ENCODE assay signal across 8 cellular contexts in genomic region chr1:42462828-42463763, GRCh38. TPM values are rescaled to one million over a fixed set of nuclear protein-coding genes. Genes with fewer than 3 reads are reported as not detected.
DNase-seq lines count a peak whose midpoint lies in the region; ATAC-seq and TF ChIP-seq lines count a peak whose summit lies in the region.

Gene CCDC30, plus strand, starts transcription at chr1:42463286. Its CDS starts 17,266 bp downstream, at chr1:42480552.

- peak within 1 kb of the TSS; percentile 79 for H3K27ac Mint-ChIP-seq in T-helper 1 cell treated with Interleukin-12 subunit alpha and Interleukin-12 subunit beta and Interleukin-4 antibody, amounts not matched to agents 30 μg/mL and 1 μg/mL, for 36 hours

- TF ChIP-seq POLR2A in upper lobe of left lung (IDR thresholded peaks at IDR 0.05), result peak in 1 of 4 donors; percentile 53

- intact Hi-C loops in left ventricle myocardium inferior (cut with micrococcal nuclease), result no loop called here
- intact Hi-C loops in posterior vena cava (cut with DNase I), result no loop called here

- H3K36me3 ChIP-seq in left ventricle myocardium inferior (peaks cover 22% of the 10 kb centered on the region), upper lobe of left lung (peaks cover 3 to 20% (median 4%) of the 10 kb centered on the region in 4 donors)

- DNase-seq in GM13977 (ENCODE audit: low spot score) (peak; percentile 96), NCI-H146 treated with DMSO at 0.1 percent for 48 hours (lab: John Stamatoyannopoulos, UW; ENCODE audit: unreplicated experiment) (peak; percentile 93), amygdala (lab: John Stamatoyannopoulos, UW) (peak; percentile 25 to 98 (median 89)), left ventricle myocardium inferior (peak; percentile 94), posterior vena cava (ENCODE audit: low spot score) (peak; percentile 98), upper lobe of left lung (peak; percentile 93 to 98)

- no peaks in the 10 kb centered on the region for H3K9me3 Mint-ChIP-seq in T-helper 1 cell treated with Interleukin-12 subunit alpha and Interleukin-12 subunit beta and Interleukin-4 antibody, amounts not matched to agents 30 μg/mL and 1 μg/mL, for 36 hours

- ATAC-seq in HG02884 (IDR thresholded peaks at IDR 0.05; ENCODE audit: unreplicated experiment) (peak; percentile 97), upper lobe of left lung (ENCODE audit: low FRiP score in 2 of 2) (peak; percentile 100)

- peak within 1 kb of the TSS; percentile 71 for H3K4me3 Mint-ChIP-seq in T-helper 1 cell treated with Interleukin-12 subunit alpha and Interleukin-12 subunit beta and Interleukin-4 antibody, amounts not matched to agents 30 μg/mL and 1 μg/mL, for 36 hours

- in situ Hi-C loops in GM13977 (cut with MboI; ENCODE audit: low pct_unique_long_range_greater_than_20kb, low sequenced_read_pairs, unreplicated experiment), result no loop called here

- H3K27me3 ChIP-seq in left ventricle myocardium inferior (ENCODE audit: low read depth) (no peaks in the 10 kb centered on the region), upper lobe of left lung (no peaks in the 10 kb centered on the region)

- H3K4me1 Mint-ChIP-seq in T-helper 1 cell treated with Interleukin-12 subunit alpha and Interleukin-12 subunit beta and Interleukin-4 antibody, amounts not matched to agents 30 μg/mL and 1 μg/mL, for 36 hours (ENCODE audit: low read depth), result peaks cover 23% of the 10 kb centered on the region

- H3K4me1 ChIP-seq in left ventricle myocardium inferior (peaks cover 18% of the 10 kb centered on the region), upper lobe of left lung (peaks cover 6 to 33% (median 18%) of the 10 kb centered on the region in 4 donors)

- WGBS in upper lobe of left lung, 2 donors, result 1 to 2% methylated on average over 44 to 54 of the region's 59 CpGs

- H3K36me3 Mint-ChIP-seq in T-helper 1 cell treated with Interleukin-12 subunit alpha and Interleukin-12 subunit beta and Interleukin-4 antibody, amounts not matched to agents 30 μg/mL and 1 μg/mL, for 36 hours (ENCODE audit: low read depth), result peaks cover 20% of the 10 kb centered on the region

- no peak for TF ChIP-seq CTCF in GM13977 (IDR thresholded peaks at IDR 0.05; ENCODE audit: extremely low read depth, insufficient read depth, missing control alignments)
- TF ChIP-seq CTCF in left ventricle myocardium inferior (IDR thresholded peaks at IDR 0.05; ENCODE audit: borderline replicate concordance), result no peak
- TF ChIP-seq CTCF in upper lobe of left lung (IDR thresholded peaks at IDR 0.05), result peak in 1 of 6 experiments; percentile 10

- H3K9me3 ChIP-seq in left ventricle myocardium inferior (replicated peaks) (no peaks in the 10 kb centered on the region), upper lobe of left lung (no peaks in the 10 kb centered on the region)

- H3K4me3 ChIP-seq in left ventricle myocardium inferior (peak within 1 kb of the TSS; percentile 80), upper lobe of left lung (peak within 1 kb of the TSS; percentile 64 to 83 (median 74))

- no peak for TF ChIP-seq EP300 in upper lobe of left lung (IDR thresholded peaks at IDR 0.05)

- H3K27ac ChIP-seq in left ventricle myocardium inferior (replicated peaks), result peak within 1 kb of the TSS; percentile 25
- H3K27ac ChIP-seq in upper lobe of left lung, result peak within 1 kb of the TSS; percentile 22 to 81 (median 32)

- H3K27me3 Mint-ChIP-seq in T-helper 1 cell treated with Interleukin-12 subunit alpha and Interleukin-12 subunit beta and Interleukin-4 antibody, amounts not matched to agents 30 μg/mL and 1 μg/mL, for 36 hours (ENCODE audit: low read depth), result peaks cover 12% of the 10 kb centered on the region

RNA-seq across cellular contexts. Expression of gene CCDC30, which starts in this region (rescaled TPM):
- total RNA-seq in left ventricle myocardium inferior (2.2 TPM), posterior vena cava (1 to 10 TPM; 4.3 to 4.6 TPM), upper lobe of left lung (10 to 100 TPM in 2 of 6 donors, 1 to 10 TPM in 4; 4.4 to 40.9 (median 8.2) TPM)

Comparison
In these comparisons a context has a peak if more than half of its experiments do, and no peak if none do; other contexts are left out.
1. Peak in every context shown above with its lines: DNase-seq, ATAC-seq, H3K4me3 ChIP-seq and H3K27ac ChIP-seq.